In genomic region chr2:44918095-44918775, GRCh38 we compare ENCODE assay signal across 17 cellular contexts. TPM values are rescaled to one million over a fixed set of nuclear protein-coding genes. Genes with fewer than 3 reads are reported as not detected.
DNase-seq lines count a peak whose midpoint lies in the region; ATAC-seq, FAIRE-seq and TF ChIP-seq lines count a peak whose summit lies in the region.
"Had no signal": no experiment of that assay in that cellular context is flagged by ENCODE, and none has a peak within 500 bp of the region (broad histone marks: within the 10 kb centered on the region; RNA-seq: fewer than 3 reads in every experiment).

No MANE protein-coding gene starts in this region.

- no peaks in the 10 kb centered on the region for H3K9me3 Mint-ChIP-seq in CD8-positive, alpha-beta T cell
- H3K9me3 Mint-ChIP-seq: natural killer cell; T-helper 1 cell treated with Interleukin-12 subunit alpha and Interleukin-12 subunit beta and Interleukin-4 antibody, amounts not matched to agents 30 μg/mL and 1 μg/mL, for 36 hours had no signal

- H3K79me2 ChIP-seq in HCT116 (ENCODE audit: insufficient read depth, low read length) = no peaks in the 10 kb centered on the region

- 46 to 56% methylated on average over 4 of the region's 4 CpGs for WGBS in body of pancreas, 2 donors

- H3K27me3 ChIP-seq in HCT116 (ENCODE audit: insufficient read depth, low read length) = no peaks in the 10 kb centered on the region
- H3K27me3 ChIP-seq in tibial artery = peaks cover 0 to 43% of the 10 kb centered on the region in 2 donors
- H3K27me3 ChIP-seq in CD8-positive, alpha-beta T cell (ENCODE audit: insufficient read depth, low read length) = no peaks in the 10 kb centered on the region
- no peaks in the 10 kb centered on the region for H3K27me3 ChIP-seq in body of pancreas

- no peaks in the 10 kb centered on the region for H4K20me1 ChIP-seq in HCT116 (ENCODE audit: insufficient read depth)

- no peak overlapping the region for H3K9ac ChIP-seq in HCT116 (ENCODE audit: low read length)

- POLR2A ChIA-PET in HCT116 (lab: Charles Lee) = no interaction called here
- POLR2A ChIA-PET in CD8-positive, alpha-beta T cell (lab: Charles Lee) = no interaction called here

- no peak overlapping the region for H3K4me3 Mint-ChIP-seq in CD8-positive, alpha-beta T cell
- H3K4me3 Mint-ChIP-seq: natural killer cell; T-helper 1 cell treated with Interleukin-12 subunit alpha and Interleukin-12 subunit beta and Interleukin-4 antibody, amounts not matched to agents 30 μg/mL and 1 μg/mL, for 36 hours had no signal

- no peak overlapping the region for H3K27ac Mint-ChIP-seq in CD8-positive, alpha-beta T cell
- H3K27ac Mint-ChIP-seq: natural killer cell; T-helper 1 cell treated with Interleukin-12 subunit alpha and Interleukin-12 subunit beta and Interleukin-4 antibody, amounts not matched to agents 30 μg/mL and 1 μg/mL, for 36 hours had no signal

- H3K27me3 Mint-ChIP-seq in CD8-positive, alpha-beta T cell (ENCODE audit: low read depth) = peaks cover 45% of the 10 kb centered on the region

- CTCF ChIA-PET in HCT116 (lab: Charles Lee) = no interaction called here
- CTCF ChIA-PET in CD8-positive, alpha-beta T cell (lab: Charles Lee) = no interaction called here

- peak; percentile 49 for ATAC-seq in GM18502 (IDR thresholded peaks at IDR 0.05; ENCODE audit: poor library complexity, unreplicated experiment)
- peak; percentile 40; the same call in 1 of the 2 replicates for ATAC-seq in HCT116
- ATAC-seq in CD8-positive, alpha-beta T cell = no peak
- no peak for ATAC-seq in body of pancreas
- ATAC-seq: heart left ventricle, left ventricle myocardium superior, natural killer cell had no signal

- TF ChIP-seq POLR2A in HCT116 (IDR thresholded peaks at IDR 0.05; ENCODE audit: borderline replicate concordance, extremely low read depth, insufficient read depth, insufficient read length) = no peak
- TF ChIP-seq POLR2A in body of pancreas (IDR thresholded peaks at IDR 0.05) = no peak

- TF ChIP-seq CTCF in HCT116 (IDR thresholded peaks at IDR 0.05 in 2 of 3, conservative IDR thresholded peaks at IDR 0.05 in 1 of 3; ENCODE audit: borderline replicate concordance in 1 of 3, insufficient read depth in 1 of 3, low read depth in 2 of 3, low read length in 2 of 3) = no peak
- no peak for TF ChIP-seq CTCF in fibroblast of the aortic adventitia (IDR thresholded peaks at IDR 0.05; ENCODE audit: insufficient read depth, low read length)
- no peak for TF ChIP-seq CTCF in tibial artery (IDR thresholded peaks at IDR 0.05)
- no peak for TF ChIP-seq CTCF in CD8-positive, alpha-beta T cell (IDR thresholded peaks at IDR 0.05)
- no peak for TF ChIP-seq CTCF in body of pancreas (IDR thresholded peaks at IDR 0.05)

- H3K36me3 ChIP-seq in HCT116 (ENCODE audit: control insufficient read depth in 1 of 2, insufficient read depth in 2 of 2, low read length in 2 of 2) = no peaks in the 10 kb centered on the region
- H3K36me3 ChIP-seq in tibial artery = no peaks in the 10 kb centered on the region
- H3K36me3 ChIP-seq in CD8-positive, alpha-beta T cell (ENCODE audit: insufficient read depth, low read length) = no peaks in the 10 kb centered on the region
- no peaks in the 10 kb centered on the region for H3K36me3 ChIP-seq in body of pancreas (replicated peaks in 1 of 2; ENCODE audit: insufficient read depth in 1 of 2, low read depth in 2 of 2)
- H3K36me3 ChIP-seq: heart left ventricle had no signal

- H3K4me1 Mint-ChIP-seq in CD8-positive, alpha-beta T cell (ENCODE audit: low read depth) = no peaks in the 10 kb centered on the region
- H3K4me1 Mint-ChIP-seq: natural killer cell had no signal

- no peaks in the 10 kb centered on the region for H3K9me2 ChIP-seq in HCT116 (ENCODE audit: insufficient read depth)

- no peak overlapping the region for H2AFZ ChIP-seq in HCT116 (ENCODE audit: low read depth, low read length, poor library complexity, severe bottlenecking)

- peak; percentile 83 for FAIRE-seq in RCC 7860 (lab: Jason Lieb, UNC)

- intact Hi-C loops in HCT116 (cut with micrococcal nuclease) (no loop called here), tibial artery (cut with DNase I; ENCODE audit: low total_unique reads) (no loop called here), body of pancreas (cut with DNase I) (no loop called here)
- intact Hi-C loops in CD8-positive, alpha-beta T cell (cut with DNase I, micrococcal nuclease) = no loop called here

- no peaks in the 10 kb centered on the region for H3K9me3 ChIP-seq in HCT116 (ENCODE audit: control insufficient read depth in 1 of 2, insufficient read depth in 1 of 2, low read depth in 1 of 2, low read length in 2 of 2)
- H3K9me3 ChIP-seq in tibial artery = no peaks in the 10 kb centered on the region
- no peaks in the 10 kb centered on the region for H3K9me3 ChIP-seq in CD8-positive, alpha-beta T cell (ENCODE audit: low read length)
- no peaks in the 10 kb centered on the region for H3K9me3 ChIP-seq in body of pancreas
- H3K9me3 ChIP-seq: heart left ventricle had no signal

- no peaks in the 10 kb centered on the region for H3K36me3 Mint-ChIP-seq in CD8-positive, alpha-beta T cell
- H3K36me3 Mint-ChIP-seq: natural killer cell had no signal

- BruUV-seq in HCT116 (replicated peaks; lab: Mats Ljungman, UMichigan) = no TSS peak

- DNase-seq in HCT116 (ENCODE audit: low read depth, low spot score) (no peak), RCC 7860 (ENCODE audit: low spot score) (peak; percentile 81), fibroblast of the aortic adventitia (ENCODE audit: low read depth) (peak; percentile 27), tibial artery (no peak), putamen (ENCODE audit: low spot score) (no peak), body of pancreas (no peak)
- no peak for DNase-seq in CD8-positive, alpha-beta T cell
- DNase-seq: activated CD4-positive, alpha-beta T cell treated with anti-CD3 and anti-CD28 coated beads, Interleukin-2, amount 50 U/mL, for 4 hours; C1 segment of cervical spinal cord; caudate nucleus; heart left ventricle; left ventricle myocardium superior; natural killer cell; NCI-H2081; stimulated activated CD4-positive, alpha-beta T cell treated with anti-CD3 and anti-CD28 coated beads, Interleukin-4, amount 100 ng/mL, for 1 hour had no signal

- H3K4me2 ChIP-seq in HCT116 (ENCODE audit: low read length) = peak overlapping the region; percentile 37

- RAD21 ChIA-PET in HCT116 (lab: Charles Lee; ENCODE audit: low non-redundant PET in 1 of 2, low total read pairs in 2 of 2, uncharacterized antibody in 2 of 2, unreplicated experiment in 2 of 2) = no interaction called here

- no peak for TF ChIP-seq RAD21 in HCT116 (IDR thresholded peaks at IDR 0.05; ENCODE audit: low read depth)

- H3K27ac ChIP-seq in HCT116 (ENCODE audit: low read depth, low read length) (no peak overlapping the region), tibial artery (no peak overlapping the region), body of pancreas (no peak overlapping the region)
- H3K27ac ChIP-seq in CD8-positive, alpha-beta T cell (ENCODE audit: low read depth, low read length) = no peak overlapping the region
- H3K27ac ChIP-seq: heart left ventricle had no signal

- H3K4me1 ChIP-seq in HCT116 (ENCODE audit: control insufficient read depth in 1 of 2, insufficient read depth in 2 of 2, low read length in 2 of 2) (peaks cover 0 to 10% of the 10 kb centered on the region in 2 experiments; a peak in 2 of 4 replicates), tibial artery (no peaks in the 10 kb centered on the region), body of pancreas (no peaks in the 10 kb centered on the region)
- H3K4me1 ChIP-seq in CD8-positive, alpha-beta T cell (ENCODE audit: insufficient read depth, low read length) = no peaks in the 10 kb centered on the region
- H3K4me1 ChIP-seq: heart left ventricle had no signal

- no peak overlapping the region for H3K4me3 ChIP-seq in HCT116 (replicated peaks in 1 of 2; ENCODE audit: low read depth in 1 of 2, low read length in 2 of 2)
- no peak overlapping the region for H3K4me3 ChIP-seq in fibroblast of the aortic adventitia (ENCODE audit: low read depth, low read length)
- no peak overlapping the region for H3K4me3 ChIP-seq in tibial artery
- H3K4me3 ChIP-seq in CD8-positive, alpha-beta T cell (ENCODE audit: low read depth, low read length) = no peak overlapping the region
- H3K4me3 ChIP-seq in body of pancreas = no peak overlapping the region
- H3K4me3 ChIP-seq: heart left ventricle had no signal

TF ChIP-seq in HCT116, 20 proteins besides CTCF, POLR2A, EP300 and RAD21 (continues in another document):
- TF ChIP-seq POLR2AphosphoS5 (IDR thresholded peaks at IDR 0.05; ENCODE audit: low read depth, low read length) = no peak
- no peak for TF ChIP-seq REST (IDR thresholded peaks at IDR 0.05; ENCODE audit: low read depth)
- 0 out of 2 replicates have a peak, but pooled peaks have one; percentile 11 for TF ChIP-seq JUND (IDR thresholded peaks at IDR 0.05)

RNA-seq across cellular contexts. Expression of gene SIX3, which starts 23.3 kb away (rescaled TPM):
- total RNA-seq in HCT116 (2021; ENCODE audit: unreplicated experiment) = 1.2 TPM
- polyA plus RNA-seq in HCT116 (2012) = 0.64 and 0.70 TPM in 2 replicates
- total RNA-seq in fibroblast of the aortic adventitia (ENCODE audit: low replicate concordance) = not detected in 2 replicates
- total RNA-seq in CD8-positive, alpha-beta T cell = under 1 TPM in 1 of 2 experiments, not detected in 1; 0.11 TPM
- under 1 TPM in 1 of 2 donors, not detected in 1; 0.52 TPM for total RNA-seq in body of pancreas
- total RNA-seq: heart left ventricle, left ventricle myocardium superior had no signal
- polyA plus RNA-seq: heart left ventricle had no signal

Comparison
In these comparisons a context has a peak if more than half of its experiments do, and no peak if none do; other contexts are left out.
1. ATAC-seq: peak in GM18502 (single experiment) and HCT116 (single experiment); none in CD8-positive, alpha-beta T cell (single experiment) and body of pancreas (single experiment).
2. DNase-seq: peak in RCC 7860 (single experiment) and fibroblast of the aortic adventitia (single experiment); none in HCT116 (single experiment), tibial artery (0 of 2), putamen (single experiment), CD8-positive, alpha-beta T cell (0 of 7) and body of pancreas (0 of 4).